8 cellular contexts compared by ENCODE assay signal in the genomic region with DNA sequence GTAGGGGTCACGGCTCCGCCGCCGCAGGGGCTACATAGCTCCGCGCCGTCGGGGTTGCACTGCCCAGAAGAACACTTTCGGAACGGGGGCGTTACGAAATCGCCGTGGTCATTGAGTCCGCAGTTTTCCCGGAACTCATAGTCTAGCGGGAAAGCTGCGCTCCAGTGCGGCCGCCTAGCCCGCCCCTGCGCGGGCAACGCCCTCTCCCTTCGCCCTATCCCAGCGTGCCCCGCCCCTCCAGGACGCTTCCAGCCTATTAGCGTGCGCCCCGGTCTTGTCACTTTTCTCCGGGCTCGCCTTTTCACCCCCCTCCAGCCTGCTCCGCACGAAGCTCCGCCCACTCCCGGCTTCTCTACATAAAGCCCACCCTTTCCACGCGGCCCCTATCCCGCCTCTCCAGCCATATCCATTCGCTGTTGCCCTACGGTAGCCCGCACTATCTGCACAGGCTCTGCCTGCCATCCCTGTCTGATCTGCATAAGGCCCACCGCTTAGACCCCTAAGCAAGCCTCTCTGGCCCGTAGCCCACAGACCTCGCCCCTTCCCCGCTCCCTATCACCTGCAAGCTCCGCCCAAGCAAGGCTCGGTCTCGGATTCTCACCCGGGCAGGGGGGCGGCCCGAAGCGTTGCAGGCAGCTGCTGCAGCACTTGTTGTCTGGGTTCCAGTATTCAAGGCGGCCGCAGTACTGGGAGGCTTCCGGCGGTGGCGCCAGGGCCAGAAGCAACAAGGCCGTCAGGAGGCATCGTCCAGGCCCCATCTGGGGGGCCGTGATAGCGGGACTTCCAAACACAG. TPM values are rescaled to one million over a fixed set of nuclear protein-coding genes. Genes with fewer than 3 reads are reported as not detected.
DNase-seq lines count a peak whose midpoint lies in the region; ATAC-seq and TF ChIP-seq lines count a peak whose summit lies in the region.

No MANE protein-coding gene starts in this region.

- H3K36me3 Mint-ChIP-seq in progenitor cell of endocrine pancreas (ENCODE audit: insufficient read depth), result peaks cover 9% of the 10 kb centered on the region

- peaks cover 32% of the 10 kb centered on the region for H3K36me3 ChIP-seq in adipocyte (ENCODE audit: control insufficient read depth, insufficient read depth, low read length, severe bottlenecking)
- peaks cover 0 to 52% (median 15%) of the 10 kb centered on the region in 9 donors for H3K36me3 ChIP-seq in heart right ventricle

- no peaks in the 10 kb centered on the region for H3K9me3 Mint-ChIP-seq in progenitor cell of endocrine pancreas (ENCODE audit: low read depth)

- H3K27ac ChIP-seq in heart right ventricle, result peak overlapping the region; percentile 38 to 95 (median 77)

- ATAC-seq in HG02763 (IDR thresholded peaks at IDR 0.05; ENCODE audit: unreplicated experiment), result peak; percentile 57
- peak; percentile 84 to 88 (median 86) for ATAC-seq in heart right ventricle

- H3K27me3 Mint-ChIP-seq in progenitor cell of endocrine pancreas, result no peaks in the 10 kb centered on the region

- H3K4me3 ChIP-seq in adipocyte (ENCODE audit: low read length) (peak overlapping the region; percentile 80), heart right ventricle (peak overlapping the region; percentile 51 to 81 (median 68))

- H3K4me3 Mint-ChIP-seq in progenitor cell of endocrine pancreas (ENCODE audit: low read depth), result peak overlapping the region; percentile 76

- H3K4me1 Mint-ChIP-seq in progenitor cell of endocrine pancreas (ENCODE audit: low read depth), result peaks cover 9% of the 10 kb centered on the region

- H3K27me3 ChIP-seq in adipocyte (replicated peaks; ENCODE audit: control insufficient read depth, insufficient read depth, low read length), result no peaks in the 10 kb centered on the region
- no peaks in the 10 kb centered on the region for H3K27me3 ChIP-seq in heart right ventricle

- DNase-seq in NCI-H1417 treated with DMSO at 0.1 percent for 48 hours (lab: John Stamatoyannopoulos, UW) (peak; percentile 88), SW 1271 (lab: John Stamatoyannopoulos, UW) (peak; percentile 88 to 89), adipocyte (ENCODE audit: low read depth) (peak; percentile 99), heart right ventricle (peak; percentile 98), progenitor cell of endocrine pancreas (ENCODE audit: low spot score, unreplicated experiment) (peak; percentile 94), ureter (ENCODE audit: low spot score) (peak; percentile 98)

- peak; percentile 28 for TF ChIP-seq CTCF in GM12874 (IDR thresholded peaks at IDR 0.05; ENCODE audit: insufficient read depth, low read depth, low read length)
- peak in 3 of 9 donors; percentile 21 to 22 (median 22) for TF ChIP-seq CTCF in heart right ventricle (IDR thresholded peaks at IDR 0.05)
- TF ChIP-seq CTCF in progenitor cell of endocrine pancreas (IDR thresholded peaks at IDR 0.05; ENCODE audit: unreplicated experiment), result peak; percentile 52

- H3K9me3 ChIP-seq in adipocyte (ENCODE audit: control insufficient read depth, low read length) (no peaks in the 10 kb centered on the region), heart right ventricle (no peaks in the 10 kb centered on the region)

- WGBS in heart right ventricle, 2 donors, result 0 to 1% methylated on average over 63 of the region's 63 CpGs

- H3K27ac Mint-ChIP-seq in progenitor cell of endocrine pancreas, result peak overlapping the region; percentile 98

- intact Hi-C loops in heart right ventricle (cut with DNase I), result loop anchor here in 3 of 10 donors (5.0 to 10.0 kb wide), 2 partner anchors 192 to 194 kb away; partner anchors contain the start of gene LRFN3 (in 2 of the 3)

- H3K9ac ChIP-seq in adipocyte (ENCODE audit: low read length), result peak overlapping the region; percentile 83

- H3K4me1 ChIP-seq in adipocyte (ENCODE audit: control insufficient read depth, insufficient read depth, low read length) (peaks cover 28% of the 10 kb centered on the region), heart right ventricle (peaks cover 0 to 49% (median 28%) of the 10 kb centered on the region in 9 donors)

RNA-seq across cellular contexts. Expression of gene IGFLR1, which starts 1.6 kb away (rescaled TPM):
- total RNA-seq in heart right ventricle (10 to 100 TPM in 1 of 10 donors, 1 to 10 TPM in 9; 1.1 to 17.1 (median 2.3) TPM), progenitor cell of endocrine pancreas (5.1 TPM in 2 replicates), ureter (14.7 TPM)
- 10 to 100 TPM in 1 of 2 donors, 1 to 10 TPM in 1; 6.6 to 13.3 TPM for polyA plus RNA-seq in heart right ventricle

RNA-seq across cellular contexts. Expression of gene U2AF1L4, which starts 4.6 kb away (rescaled TPM):
- total RNA-seq in heart right ventricle, result 10 to 100 TPM; 17.4 to 35.1 (median 20.3) TPM
- polyA plus RNA-seq in heart right ventricle, result 10 to 100 TPM; 11.5 to 57.7 TPM
- total RNA-seq in progenitor cell of endocrine pancreas, result 35.5 and 37.4 TPM in 2 replicates
- 32.9 TPM for total RNA-seq in ureter

RNA-seq across cellular contexts. Expression of gene PSENEN, which starts 4.8 kb away (rescaled TPM):
- 10 to 100 TPM; 34.8 to 70.7 (median 44.9) TPM for total RNA-seq in heart right ventricle
- 100 to 1,000 TPM in 1 of 2 donors, 10 to 100 TPM in 1; 69.3 to 149 TPM for polyA plus RNA-seq in heart right ventricle
- 81.4 and 83.8 TPM in 2 replicates for total RNA-seq in progenitor cell of endocrine pancreas
- total RNA-seq in ureter, result 81.1 TPM

RNA-seq across cellular contexts. Expression of gene LIN37, which starts 7.8 kb away (rescaled TPM):
- 1 to 10 TPM; 4.0 to 9.3 (median 4.8) TPM for total RNA-seq in heart right ventricle
- 10 to 100 TPM; 25.2 to 29.4 TPM for polyA plus RNA-seq in heart right ventricle
- 12.7 and 13.1 TPM in 2 replicates for total RNA-seq in progenitor cell of endocrine pancreas
- 7.2 TPM for total RNA-seq in ureter

RNA-seq across cellular contexts. Expression of gene HSPB6, which starts 16.2 kb away (rescaled TPM):
- 1,000 to 10,000 TPM in 5 of 10 donors, 100 to 1,000 TPM in 5; 448 to 1,269 (median 1,031) TPM for total RNA-seq in heart right ventricle
- polyA plus RNA-seq in heart right ventricle, result 100 to 1,000 TPM; 387 to 822 TPM
- 0.33 TPM in 1 of 2 replicates, not detected in the other for total RNA-seq in progenitor cell of endocrine pancreas
- 80.9 TPM for total RNA-seq in ureter

Comparison
In these comparisons a context has a peak if more than half of its experiments do, and no peak if none do; other contexts are left out.
1. Peak in every context shown above with its lines: DNase-seq, ATAC-seq, H3K4me3 ChIP-seq and H3K27ac ChIP-seq.